ENCODE assay signal across 16 cellular contexts in the genomic region with DNA sequence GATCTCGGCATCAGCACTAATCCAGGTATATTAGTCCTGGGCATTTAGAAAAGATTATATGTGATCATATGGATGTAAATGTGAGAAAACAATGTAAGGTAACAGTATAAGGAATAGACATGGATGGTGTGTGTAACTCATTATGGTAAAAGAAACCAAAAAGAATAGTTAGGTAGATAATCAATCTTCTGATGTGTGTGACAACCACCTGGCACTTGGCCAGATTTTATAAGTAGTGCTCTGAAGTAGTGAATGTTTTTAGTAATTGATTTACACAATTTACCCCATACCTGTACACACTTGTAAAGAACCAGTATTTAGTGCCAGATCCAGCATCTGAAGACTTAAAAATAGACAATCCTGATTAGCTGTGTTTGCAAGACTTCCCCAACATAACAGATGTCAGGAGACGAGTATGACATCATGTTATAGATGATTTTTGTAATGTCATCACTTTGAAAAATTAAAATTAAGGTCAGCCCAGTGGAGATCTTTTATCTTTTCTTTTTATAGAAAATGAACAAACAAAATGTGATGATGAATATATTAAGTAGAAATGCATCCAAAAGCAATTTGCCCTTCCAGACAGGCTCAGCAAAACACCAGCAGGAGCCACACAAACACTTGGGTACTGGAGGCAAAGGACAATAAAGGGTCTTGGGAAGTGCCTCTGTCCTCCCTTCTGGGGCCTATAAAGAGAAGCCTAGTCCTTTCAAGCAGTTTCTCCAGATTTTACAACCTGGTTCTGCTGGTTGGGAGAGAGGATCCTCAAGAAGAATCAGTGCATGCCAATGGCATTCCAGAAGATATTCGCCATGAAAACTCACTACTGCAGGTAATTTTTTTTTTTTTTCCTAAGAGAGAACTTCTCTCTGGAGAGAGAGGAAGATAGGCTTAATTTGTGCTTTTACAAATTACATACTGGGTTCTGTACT.
DNase-seq lines count a peak whose midpoint lies in the region; ATAC-seq, FAIRE-seq and TF ChIP-seq lines count a peak whose summit lies in the region.
"Had no signal": no experiment of that assay in that cellular context is flagged by ENCODE, and none has a peak within 500 bp of the region (broad histone marks: within the 10 kb centered on the region; RNA-seq: fewer than 3 reads in every experiment).

No MANE protein-coding gene starts in this region.

- TF ChIP-seq POLR2A in H54 (IDR thresholded peaks at IDR 0.05; ENCODE audit: low read depth, low read length), result no peak

- peak; percentile 38 for FAIRE-seq in H54 (lab: Jason Lieb, UNC)
- FAIRE-seq: GM12878, GM18507 had no signal

- DNase-seq in NCI-H1105 treated with DMSO at 0.1 percent for 48 hours (lab: John Stamatoyannopoulos, UW) (peak; percentile 42), NCI-H1105 (lab: John Stamatoyannopoulos, UW) (no peak), H54 (ENCODE audit: insufficient read length, low spot score) (no peak), NCI-H69 (lab: John Stamatoyannopoulos, UW) (peak; percentile 68), islet precursor cell (peak; percentile 63), hippocampal formation (lab: John Stamatoyannopoulos, UW) (no peak)
- DNase-seq: 8988T; AML-193; CD8-positive, alpha-beta memory T cell; H9; HFFc6; IMR-90 had no signal

- ATAC-seq in HG03196 (IDR thresholded peaks at IDR 0.05; ENCODE audit: unreplicated experiment), result no peak
- ATAC-seq: GM12878, GM23338 had no signal

Comparison
In these comparisons a context has a peak if more than half of its experiments do, and no peak if none do; other contexts are left out.
1. DNase-seq: peak in NCI-H1105 treated with DMSO at 0.1 percent for 48 hours (single experiment), NCI-H69 (single experiment) and islet precursor cell (single experiment); none in NCI-H1105 (single experiment), H54 (single experiment) and hippocampal formation (0 of 2).